ENCODE assay signal across 1 cellular context in genomic region chr20:63625771-63626423, GRCh38.
TF ChIP-seq lines count a peak whose summit lies in the region.

No MANE protein-coding gene starts in this region.

TF ChIP-seq in HEK293, 187 proteins besides CTCF, POLR2A, EP300 and RAD21 (continued from another document):
- TF ChIP-seq ZBTB44 (tag by site-specific recombination; IDR thresholded peaks at IDR 0.05) (peak; percentile 49; the same call in 1 of the 2 replicates), TCF7L2 (IDR thresholded peaks at IDR 0.05; ENCODE audit: borderline replicate concordance, low read depth, low read length) (no peak), SP3 (tag by site-specific recombination; IDR thresholded peaks at IDR 0.05) (no peak), ZNF280C (tag by site-specific recombination; IDR thresholded peaks at IDR 0.05) (no peak), ZNF18 (tag by site-specific recombination; IDR thresholded peaks at IDR 0.05) (peak; percentile 95), ZBTB26 (tag by site-specific recombination; optimal IDR thresholded peaks at IDR 0.05) (peak; percentile 44), ZNF169 (tag by site-specific recombination; IDR thresholded peaks at IDR 0.05) (no peak), EGR2 (tag by site-specific recombination; IDR thresholded peaks at IDR 0.05; ENCODE audit: low read depth) (0 out of 2 replicates have a peak, but pooled peaks have one; percentile 5)
- TF ChIP-seq, protein P1, sequence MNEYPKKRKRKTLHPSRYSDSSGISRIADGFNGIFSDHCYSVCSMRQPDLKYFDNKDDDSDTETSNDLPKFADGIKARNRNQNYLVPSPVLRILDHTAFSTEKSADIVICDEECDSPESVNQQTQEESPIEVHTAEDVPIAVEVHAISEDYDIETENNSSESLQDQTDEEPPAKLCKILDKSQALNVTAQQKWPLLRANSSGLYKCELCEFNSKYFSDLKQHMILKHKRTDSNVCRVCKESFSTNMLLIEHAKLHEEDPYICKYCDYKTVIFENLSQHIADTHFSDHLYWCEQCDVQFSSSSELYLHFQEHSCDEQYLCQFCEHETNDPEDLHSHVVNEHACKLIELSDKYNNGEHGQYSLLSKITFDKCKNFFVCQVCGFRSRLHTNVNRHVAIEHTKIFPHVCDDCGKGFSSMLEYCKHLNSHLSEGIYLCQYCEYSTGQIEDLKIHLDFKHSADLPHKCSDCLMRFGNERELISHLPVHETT (tag by site-specific recombination; IDR thresholded peaks at IDR 0.05), result no peak
